Comparison of ENCODE assay signal across 1 cellular context in genomic region chr13:31159306-31159705, GRCh38.
TF ChIP-seq lines count a peak whose summit lies in the region.

No MANE protein-coding gene starts in this region.

TF ChIP-seq in IMR-90, 13 proteins besides CTCF, POLR2A, EP300 and RAD21:
- TF ChIP-seq, protein P1, sequence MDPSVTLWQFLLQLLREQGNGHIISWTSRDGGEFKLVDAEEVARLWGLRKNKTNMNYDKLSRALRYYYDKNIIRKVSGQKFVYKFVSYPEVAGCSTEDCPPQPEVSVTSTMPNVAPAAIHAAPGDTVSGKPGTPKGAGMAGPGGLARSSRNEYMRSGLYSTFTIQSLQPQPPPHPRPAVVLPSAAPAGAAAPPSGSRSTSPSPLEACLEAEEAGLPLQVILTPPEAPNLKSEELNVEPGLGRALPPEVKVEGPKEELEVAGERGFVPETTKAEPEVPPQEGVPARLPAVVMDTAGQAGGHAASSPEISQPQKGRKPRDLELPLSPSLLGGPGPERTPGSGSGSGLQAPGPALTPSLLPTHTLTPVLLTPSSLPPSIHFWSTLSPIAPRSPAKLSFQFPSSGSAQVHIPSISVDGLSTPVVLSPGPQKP (IDR thresholded peaks at IDR 0.05; ENCODE audit: borderline replicate concordance, low read depth, low read length) = no peak
- TF ChIP-seq MAZ (IDR thresholded peaks at IDR 0.05; ENCODE audit: borderline replicate concordance, low read depth, low read length) (no peak), BHLHE40 (IDR thresholded peaks at IDR 0.05; ENCODE audit: low read depth, low read length) (no peak), CHD1 (IDR thresholded peaks at IDR 0.05; ENCODE audit: low read depth, low read length) (no peak), RCOR1 (IDR thresholded peaks at IDR 0.05; ENCODE audit: insufficient replicate concordance, low read length) (no peak), SMC3 (IDR thresholded peaks at IDR 0.05; ENCODE audit: low read depth, low read length) (no peak), USF2 (IDR thresholded peaks at IDR 0.05; ENCODE audit: low read depth, low read length) (no peak), FOS (IDR thresholded peaks at IDR 0.05; ENCODE audit: low read depth, low read length) (no peak), NFE2L2 (IDR thresholded peaks at IDR 0.05; ENCODE audit: low read depth, low read length) (no peak), RFX5 (IDR thresholded peaks at IDR 0.05; ENCODE audit: low read depth, low read length) (no peak), MXI1 (IDR thresholded peaks at IDR 0.05; ENCODE audit: borderline replicate concordance, low read depth, low read length) (no peak), MAFK (IDR thresholded peaks at IDR 0.05; ENCODE audit: low read depth, low read length) (no peak), CEBPB (IDR thresholded peaks at IDR 0.05; ENCODE audit: low read depth, low read length) (no peak)
